ENCODE assay signal across 18 cellular contexts in genomic region chr3:60013241-60013640, GRCh38.
DNase-seq lines count a peak whose midpoint lies in the region; ATAC-seq and TF ChIP-seq lines count a peak whose summit lies in the region.
"Had no signal": no experiment of that assay in that cellular context is flagged by ENCODE, and none has a peak within 500 bp of the region (broad histone marks: within the 10 kb centered on the region; RNA-seq: fewer than 3 reads in every experiment).

No MANE protein-coding gene starts in this region.

- no peak overlapping the region for H3K27ac ChIP-seq in vagina
- H3K27ac ChIP-seq: ascending aorta, esophagus squamous epithelium had no signal

- POLR2A ChIA-PET in activated CD8-positive, alpha-beta T cell treated with anti-CD3 and anti-CD28 coated beads, Interleukin-2, amount 10 ng/mL, durations not matched to agents 7 days and 5 days (lab: Charles Lee): no interaction called here
- POLR2A ChIA-PET in WTC11 (lab: Charles Lee): no interaction called here

- TF ChIP-seq POLR2A in vagina (IDR thresholded peaks at IDR 0.05): no peak

- peaks cover 86% of the 10 kb centered on the region for H3K4me1 Mint-ChIP-seq in activated T-cell treated with anti-CD3 and anti-CD28 coated beads, Interleukin-2, amount 50 U/mL, for 24 hours (ENCODE audit: low read depth)
- H3K4me1 Mint-ChIP-seq in activated T-cell treated with anti-CD3 and anti-CD28 coated beads, Interleukin-2, amount 50 U/mL, for 4 hours (ENCODE audit: low read depth): peaks cover 93% of the 10 kb centered on the region
- H3K4me1 Mint-ChIP-seq in activated CD8-positive, alpha-beta T cell treated with anti-CD3 and anti-CD28 coated beads, Interleukin-2, amount 10 ng/mL, durations not matched to agents 7 days and 5 days (ENCODE audit: low read depth): peaks cover 65% of the 10 kb centered on the region
- H3K4me1 Mint-ChIP-seq in WTC11: peaks cover 21% of the 10 kb centered on the region

- no peaks in the 10 kb centered on the region for H3K27me3 Mint-ChIP-seq in activated T-cell treated with anti-CD3 and anti-CD28 coated beads, Interleukin-2, amount 50 U/mL, for 24 hours
- no peaks in the 10 kb centered on the region for H3K27me3 Mint-ChIP-seq in activated T-cell treated with anti-CD3 and anti-CD28 coated beads, Interleukin-2, amount 50 U/mL, for 4 hours (ENCODE audit: low read depth)
- H3K27me3 Mint-ChIP-seq in activated CD8-positive, alpha-beta T cell treated with anti-CD3 and anti-CD28 coated beads, Interleukin-2, amount 10 ng/mL, durations not matched to agents 7 days and 5 days (ENCODE audit: low read depth): no peaks in the 10 kb centered on the region
- H3K27me3 Mint-ChIP-seq in WTC11 (ENCODE audit: low read depth): no peaks in the 10 kb centered on the region

- DNase-seq in activated T-cell treated with anti-CD3 and anti-CD28 coated beads, Interleukin-2, amount 50 U/mL, for 24 hours: no peak
- DNase-seq in activated T-cell treated with anti-CD3 and anti-CD28 coated beads, Interleukin-2, amount 50 U/mL, for 4 hours: no peak
- DNase-seq in EH (ENCODE audit: low read depth): peak; percentile 4
- DNase-seq in activated CD8-positive, alpha-beta T cell treated with anti-CD3 and anti-CD28 coated beads, Interleukin-2, amount 10 ng/mL, durations not matched to agents 7 days and 5 days: no peak
- peak; percentile 8 for DNase-seq in kidney tubule cell (ENCODE audit: low spot score)
- DNase-seq in WTC11 (ENCODE audit: low spot score): no peak
- no peak for DNase-seq in glomerular visceral epithelial cell (ENCODE audit: extremely low spot score)
- no peak for DNase-seq in vagina (ENCODE audit: extremely low spot score in 2 of 2)
- DNase-seq: ACHN; activated effector memory CD4-positive, alpha-beta T cell treated with Interleukin-2 at 50 U/mL for 16 hours; effector CD8-positive, alpha-beta T cell; esophagus squamous epithelium; head of caudate nucleus; NCI-H2029; NCI-H446 treated with DMSO at 0.1 percent for 48 hours; nucleus accumbens had no signal

- peaks cover 9% of the 10 kb centered on the region for H3K4me1 ChIP-seq in vagina
- H3K4me1 ChIP-seq: ascending aorta, esophagus squamous epithelium had no signal

- H3K9me3 Mint-ChIP-seq in activated T-cell treated with anti-CD3 and anti-CD28 coated beads, Interleukin-2, amount 50 U/mL, for 24 hours: peaks cover 7% of the 10 kb centered on the region
- peaks cover 11% of the 10 kb centered on the region for H3K9me3 Mint-ChIP-seq in activated T-cell treated with anti-CD3 and anti-CD28 coated beads, Interleukin-2, amount 50 U/mL, for 4 hours
- peaks cover 16% of the 10 kb centered on the region for H3K9me3 Mint-ChIP-seq in activated CD8-positive, alpha-beta T cell treated with anti-CD3 and anti-CD28 coated beads, Interleukin-2, amount 10 ng/mL, durations not matched to agents 7 days and 5 days (ENCODE audit: insufficient read depth)
- 0 out of 2 replicates have a peak, but pooled peaks cover 10% of the 10 kb centered on the region for H3K9me3 Mint-ChIP-seq in WTC11

- CTCF ChIA-PET in activated CD8-positive, alpha-beta T cell treated with anti-CD3 and anti-CD28 coated beads, Interleukin-2, amount 10 ng/mL, durations not matched to agents 7 days and 5 days (lab: Charles Lee): interaction anchor here (1.0 to 1.5 kb wide), 3 partner anchors 10 to 31 kb away, joined by 3 to 4 read pairs (median 3); no protein-coding TSS in a partner anchor
- CTCF ChIA-PET in WTC11 (lab: Charles Lee): no interaction called here

- intact Hi-C loops in vagina (cut with DNase I): no loop called here

- H3K9me3 ChIP-seq in vagina: no peaks in the 10 kb centered on the region
- H3K9me3 ChIP-seq: ascending aorta, esophagus squamous epithelium had no signal

- H3K36me3 ChIP-seq in vagina: no peaks in the 10 kb centered on the region
- H3K36me3 ChIP-seq: ascending aorta, esophagus squamous epithelium had no signal

- no peak overlapping the region for H3K4me3 ChIP-seq in vagina
- H3K4me3 ChIP-seq: ascending aorta, esophagus squamous epithelium, K562 had no signal

- no peak for TF ChIP-seq CTCF in WTC11 (IDR thresholded peaks at IDR 0.05)
- TF ChIP-seq CTCF in vagina (IDR thresholded peaks at IDR 0.05): no peak

- H3K27me3 ChIP-seq in vagina: no peaks in the 10 kb centered on the region
- H3K27me3 ChIP-seq: ascending aorta, esophagus squamous epithelium had no signal

- ATAC-seq in activated T-cell treated with anti-CD3 and anti-CD28 coated beads, Interleukin-2, amount 50 U/mL, for 4 hours: no peak
- ATAC-seq in activated CD8-positive, alpha-beta T cell treated with anti-CD3 and anti-CD28 coated beads, Interleukin-2, amount 10 ng/mL, durations not matched to agents 7 days and 5 days: no peak
- ATAC-seq in WTC11: no peak
- ATAC-seq: K562 had no signal

- peaks cover 12% of the 10 kb centered on the region for H3K36me3 Mint-ChIP-seq in activated T-cell treated with anti-CD3 and anti-CD28 coated beads, Interleukin-2, amount 50 U/mL, for 24 hours (ENCODE audit: low read depth)
- H3K36me3 Mint-ChIP-seq in activated T-cell treated with anti-CD3 and anti-CD28 coated beads, Interleukin-2, amount 50 U/mL, for 4 hours (ENCODE audit: insufficient read depth): peaks cover 9% of the 10 kb centered on the region
- peaks cover 53% of the 10 kb centered on the region for H3K36me3 Mint-ChIP-seq in activated CD8-positive, alpha-beta T cell treated with anti-CD3 and anti-CD28 coated beads, Interleukin-2, amount 10 ng/mL, durations not matched to agents 7 days and 5 days (ENCODE audit: low read depth)
- H3K36me3 Mint-ChIP-seq in WTC11: no peaks in the 10 kb centered on the region

- H3K27ac Mint-ChIP-seq in activated T-cell treated with anti-CD3 and anti-CD28 coated beads, Interleukin-2, amount 50 U/mL, for 24 hours: peak overlapping the region; percentile 49
- H3K27ac Mint-ChIP-seq in activated CD8-positive, alpha-beta T cell treated with anti-CD3 and anti-CD28 coated beads, Interleukin-2, amount 10 ng/mL, durations not matched to agents 7 days and 5 days: peak overlapping the region; percentile 39
- no peak overlapping the region for H3K27ac Mint-ChIP-seq in WTC11

- H3K4me3 Mint-ChIP-seq in activated T-cell treated with anti-CD3 and anti-CD28 coated beads, Interleukin-2, amount 50 U/mL, for 24 hours: no peak overlapping the region
- H3K4me3 Mint-ChIP-seq in activated T-cell treated with anti-CD3 and anti-CD28 coated beads, Interleukin-2, amount 50 U/mL, for 4 hours: no peak overlapping the region
- H3K4me3 Mint-ChIP-seq in activated CD8-positive, alpha-beta T cell treated with anti-CD3 and anti-CD28 coated beads, Interleukin-2, amount 10 ng/mL, durations not matched to agents 7 days and 5 days: no peak overlapping the region
- no peak overlapping the region for H3K4me3 Mint-ChIP-seq in WTC11

TF ChIP-seq in WTC11, 78 proteins besides CTCF, POLR2A, EP300 and RAD21:
- no peak for TF ChIP-seq CDX4 (CRISPR knock-in tag; IDR thresholded peaks at IDR 0.05; ENCODE audit: borderline replicate concordance)
- no peak for TF ChIP-seq IRF1 (CRISPR knock-in tag; IDR thresholded peaks at IDR 0.05)
- no peak for TF ChIP-seq HMGXB4 (CRISPR knock-in tag; IDR thresholded peaks at IDR 0.05)
- no peak for TF ChIP-seq EMX1 (CRISPR knock-in tag; IDR thresholded peaks at IDR 0.05)
- no peak for TF ChIP-seq JAZF1 (CRISPR knock-in tag; IDR thresholded peaks at IDR 0.05)
- no peak for TF ChIP-seq KAT7 (CRISPR knock-in tag; IDR thresholded peaks at IDR 0.05; ENCODE audit: borderline replicate concordance)
- TF ChIP-seq ZNF671 (CRISPR knock-in tag; IDR thresholded peaks at IDR 0.05): no peak
- no peak for TF ChIP-seq TCF7 (CRISPR knock-in tag; IDR thresholded peaks at IDR 0.05; ENCODE audit: low read depth)
TF ChIP-seq in WTC11: peak in this region for 0.

Comparison
In these comparisons a context has a peak if more than half of its experiments do, and no peak if none do; other contexts are left out.
1. DNase-seq: peak in EH (single experiment) and kidney tubule cell (single experiment); none in activated T-cell treated with anti-CD3 and anti-CD28 coated beads, Interleukin-2, amount 50 U/mL, for 24 hours (single experiment), activated T-cell treated with anti-CD3 and anti-CD28 coated beads, Interleukin-2, amount 50 U/mL, for 4 hours (single experiment), activated CD8-positive, alpha-beta T cell treated with anti-CD3 and anti-CD28 coated beads, Interleukin-2, amount 10 ng/mL, durations not matched to agents 7 days and 5 days (single experiment), WTC11 (single experiment), glomerular visceral epithelial cell (single experiment) and vagina (0 of 2).